In genomic region chr6:3156184-3157119, GRCh38 we compare ENCODE assay signal across 8 cellular contexts. TPM values are rescaled to one million over a fixed set of nuclear protein-coding genes. Genes with fewer than 3 reads are reported as not detected.
A peak's percentile ranks its signal among the peaks of the same experiment; 100 is the strongest.
DNase-seq lines count a peak whose midpoint lies in the region; ATAC-seq, FAIRE-seq and TF ChIP-seq lines count a peak whose summit lies in the region.
"Not testable (repeated sequence)": the region's sequence is repeated elsewhere in the genome, so short reads cannot be mapped to it uniquely, and the experiment has no call there.

No MANE protein-coding gene starts in this region.

- H2AFZ ChIP-seq in MM.1S (ENCODE audit: low read length): 0 out of 2 replicates have a peak overlapping the region, but pooled peaks have one; percentile 30

- not testable (repeated sequence) for TF ChIP-seq POLR2A in A549 (IDR thresholded peaks at IDR 0.05; ENCODE audit: low read length); right lobe of liver (IDR thresholded peaks at IDR 0.05); sigmoid colon (IDR thresholded peaks at IDR 0.05)

- H3K9me2 ChIP-seq in MM.1S (replicated peaks; ENCODE audit: insufficient read depth, low read length): not testable (repeated sequence)

- intact Hi-C loops in right lobe of liver (cut with DNase I): not testable (repeated sequence)
- intact Hi-C loops in sigmoid colon (cut with DNase I): loop anchor here (2.0 to 5.0 kb wide), 5 partner anchors 38 to 201 kb away; partner anchors contain the start of genes BPHL and RIPK1

- H3K27me3 Mint-ChIP-seq in activated naive CD8-positive, alpha-beta T cell: not testable (repeated sequence)

- peak overlapping the region; percentile 94 for H3K4me2 ChIP-seq in A549
- H3K4me2 ChIP-seq in MM.1S (ENCODE audit: low read depth, low read length): peak overlapping the region; percentile 88

- not testable (repeated sequence) for H3F3A ChIP-seq in MM.1S (ENCODE audit: insufficient read depth, low read length)

- H3K36me3 Mint-ChIP-seq in activated naive CD8-positive, alpha-beta T cell: not testable (repeated sequence)

- POLR2A ChIA-PET in A549 (lab: Yijun Ruan, JAX): interaction anchor here (1.1 to 2.2 kb wide), 4 partner anchors 38 to 94 kb away, joined by 4 to 18 read pairs (median 8); partner anchors contain the start of gene BPHL

- in situ Hi-C loops in GM13977 (cut with MboI; ENCODE audit: low pct_unique_long_range_greater_than_20kb, low sequenced_read_pairs, unreplicated experiment): not testable (repeated sequence)

- not testable (repeated sequence) for TF ChIP-seq RAD21 in A549 (conservative IDR thresholded peaks at IDR 0.05 in 1 of 2, IDR thresholded peaks at IDR 0.05 in 1 of 2)

- H3K9me3 Mint-ChIP-seq in activated naive CD8-positive, alpha-beta T cell (ENCODE audit: low read depth): not testable (repeated sequence)

- H3K27ac ChIP-seq in A549: peak overlapping the region; percentile 96 to 99
- H3K27ac ChIP-seq in MM.1S (ENCODE audit: low read length): not testable (repeated sequence)
- peak overlapping the region; percentile 44 to 91 for H3K27ac ChIP-seq in esophagus (ENCODE audit: low read depth in 2 of 2, low read length in 1 of 2)
- H3K27ac ChIP-seq in right lobe of liver: peak overlapping the region; percentile 87 to 93 (median 89)
- peak overlapping the region; percentile 90 to 99 (median 96) for H3K27ac ChIP-seq in sigmoid colon

- ATAC-seq in A549 (peak; percentile 11 to 20; a peak in 3 of 6 replicates), right lobe of liver (peak; percentile 16 to 55 (median 26))

- H3K27me3 ChIP-seq in MM.1S (replicated peaks; ENCODE audit: insufficient read depth, low read length): peaks cover 26% of the 10 kb centered on the region
- H3K27me3 ChIP-seq in esophagus (ENCODE audit: control insufficient read depth in 1 of 2, insufficient read depth in 2 of 2, low read length in 2 of 2); right lobe of liver; sigmoid colon: not testable (repeated sequence)

- peak overlapping the region; percentile 92 for H3K4me3 Mint-ChIP-seq in activated naive CD8-positive, alpha-beta T cell

- peaks cover 35% of the 10 kb centered on the region for H3K4me1 Mint-ChIP-seq in activated naive CD8-positive, alpha-beta T cell (ENCODE audit: low read depth)

- H3K27ac Mint-ChIP-seq in activated naive CD8-positive, alpha-beta T cell: peak overlapping the region; percentile 76

- not testable (repeated sequence) for H3K9ac ChIP-seq in MM.1S (ENCODE audit: low read length)

- not testable (repeated sequence) for TF ChIP-seq CTCF in A549 (IDR thresholded peaks at IDR 0.05); GM13977 (IDR thresholded peaks at IDR 0.05; ENCODE audit: extremely low read depth, insufficient read depth, missing control alignments); MM.1S (IDR thresholded peaks at IDR 0.05; ENCODE audit: low read length); right lobe of liver (IDR thresholded peaks at IDR 0.05); sigmoid colon (IDR thresholded peaks at IDR 0.05)

- not testable (repeated sequence) for H3K36me3 ChIP-seq in MM.1S (replicated peaks; ENCODE audit: insufficient read depth, low read length); esophagus (ENCODE audit: control insufficient read depth in 2 of 2, insufficient read depth in 2 of 2, low read length in 1 of 2); right lobe of liver
- peaks cover 0 to 20% (median 0%) of the 10 kb centered on the region in 4 donors for H3K36me3 ChIP-seq in sigmoid colon

- H3K4me1 ChIP-seq in A549 (peaks cover 23% of the 10 kb centered on the region), sigmoid colon (peaks cover 0 to 34% (median 10%) of the 10 kb centered on the region in 4 donors)
- not testable (repeated sequence) for H3K4me1 ChIP-seq in MM.1S (ENCODE audit: low read length); esophagus (ENCODE audit: control insufficient read depth in 2 of 2, insufficient read depth in 2 of 2, low read length in 1 of 2); right lobe of liver

- H3K9me3 ChIP-seq in A549; MM.1S (replicated peaks; ENCODE audit: insufficient read depth, low read length); esophagus (ENCODE audit: control insufficient read depth in 2 of 2, insufficient read depth in 1 of 2, low read depth in 1 of 2, low read length in 1 of 2); right lobe of liver; sigmoid colon: not testable (repeated sequence)

- CTCF ChIA-PET in A549 (lab: Yijun Ruan, JAX): interaction anchor here (0.7 to 2.2 kb wide), 15 partner anchors 9 to 103 kb away, joined by 3 to 8 read pairs (median 5); partner anchors contain the start of gene PSMG4

- DNase-seq in A549 (ENCODE audit: low read depth in 1 of 2, low spot score in 1 of 2); MM.1S; sigmoid colon: not testable (repeated sequence)
- DNase-seq in GM13977 (ENCODE audit: low spot score): peak; percentile 52
- peak; percentile 3 for DNase-seq in T follicular helper cell (ENCODE audit: low read depth)
- peak in 1 of 3 donors; percentile 37 for DNase-seq in right lobe of liver

- H3K79me2 ChIP-seq in MM.1S (ENCODE audit: low read length): not testable (repeated sequence)

- FAIRE-seq in A549 (lab: Jason Lieb, UNC): not testable (repeated sequence)

- TF ChIP-seq EP300 in A549 (IDR thresholded peaks at IDR 0.05); sigmoid colon (IDR thresholded peaks at IDR 0.05): not testable (repeated sequence)

- H3K4me3 ChIP-seq in A549 (peak overlapping the region; percentile 100), MM.1S (ENCODE audit: low read length) (peak overlapping the region; percentile 63), esophagus (ENCODE audit: low read depth in 1 of 2, low read length in 2 of 2) (peak overlapping the region; percentile 80 to 85), right lobe of liver (peak overlapping the region; percentile 91 to 96 (median 93)), sigmoid colon (peak overlapping the region; percentile 66 to 99 (median 71))

- WGBS in A549 (ENCODE audit: missing lambda C conversion rate): 24% methylated on average over 17 of the region's 31 CpGs
- 9 to 12% methylated on average over 26 to 28 of the region's 31 CpGs for WGBS in esophagus, 2 donors
- 16% methylated on average over 9 of the region's 31 CpGs for WGBS in right lobe of liver (ENCODE audit: insufficient coverage, low coverage, low lambda C conversion rate, missing lambda C conversion rate)
- WGBS in sigmoid colon, 2 donors: 12% methylated on average over 28 to 29 of the region's 31 CpGs

- not testable (repeated sequence) for H4K20me1 ChIP-seq in MM.1S (ENCODE audit: insufficient read depth, low read length)

TF ChIP-seq in A549, 52 proteins besides CTCF, POLR2A, EP300 and RAD21:
- TF ChIP-seq, protein P1, sequence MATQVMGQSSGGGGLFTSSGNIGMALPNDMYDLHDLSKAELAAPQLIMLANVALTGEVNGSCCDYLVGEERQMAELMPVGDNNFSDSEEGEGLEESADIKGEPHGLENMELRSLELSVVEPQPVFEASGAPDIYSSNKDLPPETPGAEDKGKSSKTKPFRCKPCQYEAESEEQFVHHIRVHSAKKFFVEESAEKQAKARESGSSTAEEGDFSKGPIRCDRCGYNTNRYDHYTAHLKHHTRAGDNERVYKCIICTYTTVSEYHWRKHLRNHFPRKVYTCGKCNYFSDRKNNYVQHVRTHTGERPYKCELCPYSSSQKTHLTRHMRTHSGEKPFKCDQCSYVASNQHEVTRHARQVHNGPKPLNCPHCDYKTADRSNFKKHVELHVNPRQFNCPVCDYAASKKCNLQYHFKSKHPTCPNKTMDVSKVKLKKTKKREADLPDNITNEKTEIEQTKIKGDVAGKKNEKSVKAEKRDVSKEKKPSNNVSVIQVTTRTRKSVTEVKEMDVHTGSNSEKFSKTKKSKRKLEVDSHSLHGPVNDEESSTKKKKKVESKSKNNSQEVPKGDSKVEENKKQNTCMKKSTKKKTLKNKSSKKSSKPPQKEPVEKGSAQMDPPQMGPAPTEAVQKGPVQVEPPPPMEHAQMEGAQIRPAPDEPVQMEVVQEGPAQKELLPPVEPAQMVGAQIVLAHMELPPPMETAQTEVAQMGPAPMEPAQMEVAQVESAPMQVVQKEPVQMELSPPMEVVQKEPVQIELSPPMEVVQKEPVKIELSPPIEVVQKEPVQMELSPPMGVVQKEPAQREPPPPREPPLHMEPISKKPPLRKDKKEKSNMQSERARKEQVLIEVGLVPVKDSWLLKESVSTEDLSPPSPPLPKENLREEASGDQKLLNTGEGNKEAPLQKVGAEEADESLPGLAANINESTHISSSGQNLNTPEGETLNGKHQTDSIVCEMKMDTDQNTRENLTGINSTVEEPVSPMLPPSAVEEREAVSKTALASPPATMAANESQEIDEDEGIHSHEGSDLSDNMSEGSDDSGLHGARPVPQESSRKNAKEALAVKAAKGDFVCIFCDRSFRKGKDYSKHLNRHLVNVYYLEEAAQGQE (IDR thresholded peaks at IDR 0.05): 0 out of 2 replicates have a peak, but pooled peaks have one; percentile 12

RNA-seq across cellular contexts. Expression of gene TUBB2A, which starts 0.9 kb away (rescaled TPM):
- polyA plus RNA-seq in A549 (2011; rRNA removed) (19.7 and 23.9 TPM in 2 replicates), A549 (2017; fragmentation: RNase III; extraction: RNeasy Plus Mini Kit Qiagen cat#74134 plus additional on column Dnase treatment) (45.7 to 61.7 TPM (median 47.4 TPM) in 3 replicates), esophagus (100 to 1,000 TPM in 1 of 2 donors, 10 to 100 TPM in 1; 23.3 to 115 TPM), sigmoid colon (10 to 100 TPM; 41.4 to 50.9 (median 41.8) TPM)
- polyA plus RNA-seq in A549 (2012; cell fraction: cytosol; rRNA removed): 88.0 and 101 TPM in 2 replicates
- polyA plus RNA-seq in A549 (2012; cell fraction: nucleus; rRNA removed): 93.4 and 129 TPM in 2 replicates
- 30.2 and 31.5 TPM in 2 replicates for polyA minus RNA-seq in A549 (2011; rRNA and poly(A)+ RNA removed)
- total RNA-seq in right lobe of liver (100 to 1,000 TPM in 2 of 6 experiments, 10 to 100 TPM in 4; 32.8 to 136 (median 83.8) TPM), sigmoid colon (100 to 1,000 TPM in 1 of 4 donors, 10 to 100 TPM in 3; 54.5 to 106 (median 97.9) TPM)

RNA-seq across cellular contexts. Expression of gene BPHL, which starts 37.9 kb away (rescaled TPM):
- polyA plus RNA-seq in A549 (2011; rRNA removed) (25.4 and 25.5 TPM in 2 replicates), A549 (2017; fragmentation: RNase III; extraction: RNeasy Plus Mini Kit Qiagen cat#74134 plus additional on column Dnase treatment) (14.9 to 18.7 TPM (median 16.5 TPM) in 3 replicates), esophagus (10 to 100 TPM; 12.5 to 13.2 TPM), sigmoid colon (10 to 100 TPM; 10.1 to 28.9 (median 20.4) TPM)
- polyA plus RNA-seq in A549 (2012; cell fraction: cytosol; rRNA removed): 10.6 and 12.0 TPM in 2 replicates
- 7.2 and 10.3 TPM in 2 replicates for polyA plus RNA-seq in A549 (2012; cell fraction: nucleus; rRNA removed)
- 11.4 and 12.4 TPM in 2 replicates for polyA minus RNA-seq in A549 (2011; rRNA and poly(A)+ RNA removed)
- total RNA-seq in right lobe of liver (100 to 1,000 TPM in 2 of 6 experiments, 10 to 100 TPM in 4; 30.4 to 142 (median 68.6) TPM), sigmoid colon (10 to 100 TPM in 2 of 4 donors, 1 to 10 TPM in 2; 8.6 to 11.1 (median 10.5) TPM)
